ENCODE assay signal across 8 cellular contexts in genomic region chrX:9885150-9885549, GRCh38.
DNase-seq lines count a peak whose midpoint lies in the region; ATAC-seq lines count a peak whose summit lies in the region.

No MANE protein-coding gene starts in this region.

- DNase-seq in NCI-H2196 (lab: John Stamatoyannopoulos, UW; ENCODE audit: unreplicated experiment) (peak; percentile 54), NCI-H2196 treated with DMSO at 0.1 percent for 48 hours (lab: John Stamatoyannopoulos, UW; ENCODE audit: unreplicated experiment) (no peak), NOMO-1 (lab: John Stamatoyannopoulos, UW; ENCODE audit: unreplicated experiment in 2 of 2) (peak; percentile 42 to 50), activated T-cell treated with anti-CD3 and anti-CD28 coated beads for 1 hour (ENCODE audit: low read depth) (peak; percentile 25), fibroblast of peridontal ligament (ENCODE audit: extremely low read depth) (peak; percentile 64), nucleus accumbens (lab: John Stamatoyannopoulos, UW) (peak in 47 of 56 donors; percentile 2 to 79 (median 33)), ureter (ENCODE audit: low spot score) (peak; percentile 58)

- ATAC-seq in HG03139 (IDR thresholded peaks at IDR 0.05; ENCODE audit: unreplicated experiment), result peak; percentile 61
